1 cellular context compared by ENCODE assay signal in genomic region chr17:60333628-60334031, GRCh38.
TF ChIP-seq lines count a peak whose summit lies in the region.

No MANE protein-coding gene starts in this region.

TF ChIP-seq in HEK293, 187 proteins besides CTCF, POLR2A, EP300 and RAD21 (continued from another document):
- TF ChIP-seq, protein P1, sequence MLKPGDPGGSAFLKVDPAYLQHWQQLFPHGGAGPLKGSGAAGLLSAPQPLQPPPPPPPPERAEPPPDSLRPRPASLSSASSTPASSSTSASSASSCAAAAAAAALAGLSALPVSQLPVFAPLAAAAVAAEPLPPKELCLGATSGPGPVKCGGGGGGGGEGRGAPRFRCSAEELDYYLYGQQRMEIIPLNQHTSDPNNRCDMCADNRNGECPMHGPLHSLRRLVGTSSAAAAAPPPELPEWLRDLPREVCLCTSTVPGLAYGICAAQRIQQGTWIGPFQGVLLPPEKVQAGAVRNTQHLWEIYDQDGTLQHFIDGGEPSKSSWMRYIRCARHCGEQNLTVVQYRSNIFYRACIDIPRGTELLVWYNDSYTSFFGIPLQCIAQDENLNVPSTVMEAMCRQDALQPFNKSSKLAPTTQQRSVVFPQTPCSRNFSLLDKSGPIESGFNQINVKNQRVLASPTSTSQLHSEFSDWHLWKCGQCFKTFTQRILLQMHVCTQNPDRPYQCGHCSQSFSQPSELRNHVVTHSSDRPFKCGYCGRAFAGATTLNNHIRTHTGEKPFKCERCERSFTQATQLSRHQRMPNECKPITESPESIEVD (tag by site-specific recombination; IDR thresholded peaks at IDR 0.05): peak; percentile 98
- TF ChIP-seq ZNF391 (tag by site-specific recombination; IDR thresholded peaks at IDR 0.05; ENCODE audit: borderline replicate concordance, low read depth) (0 out of 2 replicates have a peak, but pooled peaks have one; percentile 63), ZNF654 (tag by site-specific recombination; IDR thresholded peaks at IDR 0.05; ENCODE audit: low read depth) (no peak), ZNF76 (tag by site-specific recombination; IDR thresholded peaks at IDR 0.05; ENCODE audit: borderline replicate concordance, low read depth) (no peak)
